In the genomic region with DNA sequence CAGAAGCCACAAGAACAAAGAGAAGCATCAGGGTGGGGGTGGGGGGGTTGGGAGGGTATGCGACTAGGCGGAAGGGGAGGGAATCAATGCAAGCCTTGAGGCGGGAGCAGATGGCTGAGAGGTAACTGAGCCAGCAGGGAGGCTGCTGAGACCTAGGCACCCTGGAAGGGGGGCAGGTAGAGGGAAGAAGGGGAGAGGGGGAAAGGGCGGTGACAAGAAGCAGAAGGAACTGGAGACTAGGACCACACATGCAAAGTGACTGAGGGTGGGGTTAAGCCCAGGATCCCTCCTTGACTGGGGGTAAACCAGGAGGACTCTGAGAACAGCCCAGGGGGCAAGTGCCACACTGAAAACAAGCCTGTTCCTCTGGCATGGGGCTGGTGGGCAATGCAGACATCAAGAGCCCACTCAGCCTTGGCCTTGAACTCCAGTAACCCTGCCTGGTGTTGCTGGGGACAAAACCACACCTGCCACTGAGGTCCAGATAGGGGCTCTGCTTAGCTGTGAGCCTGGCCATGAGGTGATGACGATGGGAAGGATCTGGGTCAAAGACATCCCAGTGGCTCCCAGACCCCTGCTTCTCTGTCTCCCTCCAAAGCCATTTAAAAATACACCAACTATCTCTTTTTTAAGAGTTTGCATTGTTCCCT, we compare ENCODE assay signal across 17 cellular contexts. TPM values are rescaled to one million over a fixed set of nuclear protein-coding genes. Genes with fewer than 3 reads are reported as not detected.
A peak's percentile ranks its signal among the peaks of the same experiment; 100 is the strongest.
DNase-seq lines count a peak whose midpoint lies in the region; ATAC-seq and TF ChIP-seq lines count a peak whose summit lies in the region.
"Had no signal": no experiment of that assay in that cellular context is flagged by ENCODE, and none has a peak within 500 bp of the region (broad histone marks: within the 10 kb centered on the region; RNA-seq: fewer than 3 reads in every experiment).

No MANE protein-coding gene starts in this region.

- no peaks in the 10 kb centered on the region for H3K36me3 Mint-ChIP-seq in T-helper 17 cell (ENCODE audit: low read depth)

- H3K36me3 ChIP-seq in ES-I3 (ENCODE audit: insufficient read depth, low read length) (no peaks in the 10 kb centered on the region), HUES64 (ENCODE audit: insufficient read depth, low read length) (no peaks in the 10 kb centered on the region), SJCRH30 (no peaks in the 10 kb centered on the region)
- H3K36me3 ChIP-seq: lower lobe of right lung, MG63 had no signal

- H3K4me3 Mint-ChIP-seq in T-helper 17 cell = no peak overlapping the region
- H3K4me3 Mint-ChIP-seq: neural crest cell had no signal

- H3K27me3 ChIP-seq in HUES64 (ENCODE audit: insufficient read depth, low read length) (no peaks in the 10 kb centered on the region), SJCRH30 (no peaks in the 10 kb centered on the region), foreskin keratinocyte (no peaks in the 10 kb centered on the region)
- H3K27me3 ChIP-seq: hepatocyte, MG63 had no signal

- no peak for ATAC-seq in T-helper 17 cell
- no peak for ATAC-seq in foreskin keratinocyte
- ATAC-seq: lower lobe of right lung, sciatic nerve had no signal

- no peak for TF ChIP-seq CTCF in foreskin keratinocyte (conservative IDR thresholded peaks at IDR 0.05)

- 15% methylated on average over 5 of the region's 5 CpGs for WGBS in HUES64

- H3K27me3 Mint-ChIP-seq in T-helper 17 cell = no peaks in the 10 kb centered on the region

- no peak for DNase-seq in T-helper 17 cell
- peak; percentile 51 for DNase-seq in iPS-NIHi11 (ENCODE audit: low spot score)
- DNase-seq in SJCRH30 = no peak
- no peak for DNase-seq in NCI-H226
- DNase-seq in foreskin keratinocyte = no peak
- no peak for DNase-seq in substantia nigra (lab: John Stamatoyannopoulos, UW)
- DNase-seq: lower lobe of right lung; MG63; NCI-H2029; stimulated activated naive CD4-positive, alpha-beta T cell treated with Interleukin-2 at 50 U/mL for 16 hours had no signal

- H3K4me3 ChIP-seq in HUES64 (ENCODE audit: low read length) = no peak overlapping the region
- no peak overlapping the region for H3K4me3 ChIP-seq in SJCRH30
- H3K4me3 ChIP-seq: hepatocyte, lower lobe of right lung, MG63, SK-N-MC had no signal

- H3K9ac ChIP-seq in ES-I3 (ENCODE audit: low read depth, low read length) (peak overlapping the region; percentile 5; the same call in 1 of the 2 replicates), HUES64 (ENCODE audit: low read depth, low read length) (no peak overlapping the region)

- H3K9me3 ChIP-seq in ES-I3 (ENCODE audit: control insufficient read depth, insufficient read depth, low read length) (no peaks in the 10 kb centered on the region), HUES64 (ENCODE audit: insufficient read depth, low read depth, low read length) (no peaks in the 10 kb centered on the region), T-helper 17 cell (ENCODE audit: control insufficient read depth, low read length, poor library complexity, severe bottlenecking) (no peaks in the 10 kb centered on the region), SJCRH30 (replicated peaks) (no peaks in the 10 kb centered on the region)
- H3K9me3 ChIP-seq: lower lobe of right lung, MG63 had no signal

- H3K4me1 ChIP-seq in ES-I3 (ENCODE audit: insufficient read depth, low read length) = peaks cover 11% of the 10 kb centered on the region
- peaks cover 7% of the 10 kb centered on the region for H3K4me1 ChIP-seq in HUES64 (ENCODE audit: insufficient read depth, low read length)
- H3K4me1 ChIP-seq in SJCRH30 = no peaks in the 10 kb centered on the region
- H3K4me1 ChIP-seq in foreskin keratinocyte = peaks cover 18% of the 10 kb centered on the region
- H3K4me1 ChIP-seq: lower lobe of right lung had no signal

- peak overlapping the region; percentile 77 for H3K27ac Mint-ChIP-seq in T-helper 17 cell

- peak overlapping the region; percentile 48; the same call in 1 of the 2 replicates for H3K27ac ChIP-seq in HUES64 (ENCODE audit: low read depth, low read length)
- H3K27ac ChIP-seq in SJCRH30 = no peak overlapping the region
- no peak overlapping the region for H3K27ac ChIP-seq in foreskin keratinocyte
- H3K27ac ChIP-seq in substantia nigra (ENCODE audit: low read depth, low read length, poor library complexity, severe bottlenecking) = no peak overlapping the region
- H3K27ac ChIP-seq: hepatocyte, HL-60, SK-N-MC had no signal

- peaks cover 12% of the 10 kb centered on the region for H3K4me1 Mint-ChIP-seq in T-helper 17 cell
- H3K4me1 Mint-ChIP-seq: neural crest cell had no signal

RNA-seq across cellular contexts. Expression of gene OPA3, which starts 20.3 kb away (rescaled TPM):
- polyA plus RNA-seq in HUES64 (2013, experiment 1 of 2) = 7.7 TPM
- 9.9 TPM for polyA plus RNA-seq in HUES64 (2013, experiment 2 of 2)
- 1 to 10 TPM; 8.3 to 9.4 TPM for total RNA-seq in T-helper 17 cell
- 8.6 and 9.9 TPM in 2 replicates for total RNA-seq in SJCRH30 (2014; rRNA removed; shearing (Covaris generic))
- total RNA-seq in foreskin keratinocyte = 9.4 and 11.4 TPM in 2 replicates
- 7.0 and 7.8 TPM in 2 replicates for polyA plus RNA-seq in foreskin keratinocyte

RNA-seq across cellular contexts. Expression of gene GPR4, which starts 37.8 kb away (rescaled TPM):
- polyA plus RNA-seq in HUES64 (2013, experiment 1 of 2) = 0.35 TPM
- 0.25 TPM for polyA plus RNA-seq in HUES64 (2013, experiment 2 of 2)
- total RNA-seq in T-helper 17 cell = not detected
- 0.14 and 0.18 TPM in 2 replicates for total RNA-seq in SJCRH30 (2014; rRNA removed; shearing (Covaris generic))
- not detected in 2 replicates for total RNA-seq in foreskin keratinocyte
- polyA plus RNA-seq in foreskin keratinocyte = 0.06 and 0.07 TPM in 2 replicates
- total RNA-seq: hepatocyte, neural crest cell had no signal

RNA-seq across cellular contexts. Expression of gene VASP, which starts 57.0 kb away (rescaled TPM):
- 92.8 TPM for polyA plus RNA-seq in HUES64 (2013, experiment 1 of 2)
- 93.5 TPM for polyA plus RNA-seq in HUES64 (2013, experiment 2 of 2)
- 100 to 1,000 TPM in 1 of 2 donors, 10 to 100 TPM in 1; 99.7 to 101 TPM for total RNA-seq in T-helper 17 cell
- 43.8 and 48.8 TPM in 2 replicates for total RNA-seq in SJCRH30 (2014; rRNA removed; shearing (Covaris generic))
- total RNA-seq in foreskin keratinocyte = 168 and 176 TPM in 2 replicates
- 157 and 161 TPM in 2 replicates for polyA plus RNA-seq in foreskin keratinocyte
